8 cellular contexts compared by ENCODE assay signal in the genomic region with DNA sequence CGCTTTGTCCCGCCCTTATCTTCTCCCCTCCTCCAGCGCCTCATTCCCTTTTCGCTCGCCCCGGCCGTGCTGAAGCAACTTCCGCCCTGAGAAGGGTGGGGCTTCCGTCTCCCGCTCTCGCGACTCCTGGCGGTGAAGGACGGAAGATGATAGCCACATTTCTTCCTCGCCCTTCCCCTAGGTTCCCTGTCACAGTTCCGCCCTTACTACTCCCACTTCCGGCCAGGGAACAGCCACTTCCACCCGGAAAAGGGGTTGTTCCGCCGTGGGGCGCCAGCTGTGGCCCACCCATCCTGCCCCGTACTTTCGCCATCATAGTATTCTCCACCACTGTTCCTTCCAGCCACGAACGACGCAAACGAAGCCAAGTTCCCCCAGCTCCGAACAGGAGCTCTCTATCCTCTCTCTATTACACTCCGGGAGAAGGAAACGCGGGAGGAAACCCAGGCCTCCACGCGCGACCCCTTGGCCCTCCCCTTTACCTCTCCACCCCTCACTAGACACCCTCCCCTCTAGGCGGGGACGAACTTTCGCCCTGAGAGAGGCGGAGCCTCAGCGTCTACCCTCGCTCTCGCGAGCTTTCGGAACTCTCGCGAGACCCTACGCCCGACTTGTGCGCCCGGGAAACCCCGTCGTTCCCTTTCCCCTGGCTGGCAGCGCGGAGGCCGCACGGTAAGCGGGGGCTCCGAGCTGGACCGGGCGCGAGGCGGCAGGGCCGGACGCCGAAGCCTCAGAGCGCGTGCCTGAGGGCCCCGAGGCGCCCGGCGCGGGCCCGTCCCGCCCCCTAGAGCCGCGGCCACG.
DNase-seq lines count a peak whose midpoint lies in the region; ATAC-seq lines count a peak whose summit lies in the region.

RPS19 (plus strand) TSS at position 638 of the 801 bp plus-strand sequence. CDS start 520 bp downstream, outside the sequence.

- peak within 1 kb of the TSS; percentile 95 to 100 (median 98) for H3K4me2 ChIP-seq in BLaER1 treated with 17β-estradiol and CSF1 and Interleukin-3, amounts not matched to agents 10 nM and 100 nM

- DNase-seq in GM19240 (ENCODE audit: insufficient read length, low spot score) (peak; percentile 86), NCI-H524 treated with DMSO at 0.1 percent for 48 hours (lab: John Stamatoyannopoulos, UW) (peak; percentile 92), kidney glomerular epithelial cell (lab: John Stamatoyannopoulos, UW) (peak; percentile 97)
- peak; percentile 97 to 99 for DNase-seq in activated CD4-positive, alpha-beta T cell treated with anti-CD3 and anti-CD28 coated beads for 4 hours
- DNase-seq in stimulated activated CD4-positive, alpha-beta T cell treated with anti-CD3 and anti-CD28 coated beads, Interleukin-1b, Interleukin-23, amount 100 ng/mL, for 1 hour (ENCODE audit: low read depth in 2 of 2): peak; percentile 96 to 98

- no peaks in the 10 kb centered on the region; a peak in 1 of 22 replicates for H3K9me3 ChIP-seq in BLaER1 treated with 17β-estradiol and CSF1 and Interleukin-3, amounts not matched to agents 10 nM and 100 nM (replicated peaks in 1 of 11)

- ATAC-seq in HG03460 (IDR thresholded peaks at IDR 0.05; ENCODE audit: unreplicated experiment): peak; percentile 75

- peak within 1 kb of the TSS; percentile 90 to 98 (median 96) for H3K4me3 ChIP-seq in BLaER1 treated with 17β-estradiol and CSF1 and Interleukin-3, amounts not matched to agents 10 nM and 100 nM

- H3K4me1 ChIP-seq in BLaER1 treated with 17β-estradiol and CSF1 and Interleukin-3, amounts not matched to agents 10 nM and 100 nM: peaks cover 45 to 65% (median 60%) of the 10 kb centered on the region in 10 experiments

- H3K27me3 ChIP-seq in BLaER1 treated with 17β-estradiol and CSF1 and Interleukin-3, amounts not matched to agents 10 nM and 100 nM: no peaks in the 10 kb centered on the region

- H3K9ac ChIP-seq in BLaER1 treated with 17β-estradiol and CSF1 and Interleukin-3, amounts not matched to agents 10 nM and 100 nM: peak within 1 kb of the TSS; percentile 96 to 100 (median 99)

- peak within 1 kb of the TSS; percentile 91 to 100 (median 99) for H3K27ac ChIP-seq in BLaER1 treated with 17β-estradiol and CSF1 and Interleukin-3, amounts not matched to agents 10 nM and 100 nM
- peak within 1 kb of the TSS; percentile 98 for H3K27ac ChIP-seq in cingulate gyrus (ENCODE audit: low read depth, low read length)

- H3K36me3 ChIP-seq in BLaER1 treated with 17β-estradiol and CSF1 and Interleukin-3, amounts not matched to agents 10 nM and 100 nM: peaks cover 40 to 44% (median 44%) of the 10 kb centered on the region in 11 experiments

- H4K20me1 ChIP-seq in BLaER1 treated with 17β-estradiol and CSF1 and Interleukin-3, amounts not matched to agents 10 nM and 100 nM: peaks cover 40 to 44% (median 42%) of the 10 kb centered on the region in 11 experiments

Comparison
In these comparisons a context has a peak if more than half of its experiments do, and no peak if none do; other contexts are left out.
1. Peak in every context shown above with its lines: DNase-seq, ATAC-seq, H3K4me3 ChIP-seq and H3K27ac ChIP-seq.